Comparison of ENCODE assay signal across 9 cellular contexts in genomic region chr17:58755269-58755576, GRCh38. TPM values are rescaled to one million over a fixed set of nuclear protein-coding genes. Genes with fewer than 3 reads are reported as not detected.
DNase-seq lines count a peak whose midpoint lies in the region; ATAC-seq and TF ChIP-seq lines count a peak whose summit lies in the region.
"Had no signal": no experiment of that assay in that cellular context is flagged by ENCODE, and none has a peak within 500 bp of the region (broad histone marks: within the 10 kb centered on the region; RNA-seq: fewer than 3 reads in every experiment).

No MANE protein-coding gene starts in this region.

- peak overlapping the region; percentile 57 for H3K4me3 ChIP-seq in kidney epithelial cell (ENCODE audit: low read depth, low read length)
- peak overlapping the region; percentile 62 for H3K4me3 ChIP-seq in thymus (ENCODE audit: low read length)

- H3K4me3 Mint-ChIP-seq in activated naive CD4-positive, alpha-beta T cell treated with anti-CD3 and anti-CD28 coated beads, Interleukin-2, amount 50 U/mL, for 24 hours: peak overlapping the region; percentile 85
- peak overlapping the region; percentile 63 for H3K4me3 Mint-ChIP-seq in activated T-helper 17 cell treated with anti-CD3 and anti-CD28 coated beads, Interleukin-2, amount 50 U/mL, for 72 hours

- H3K36me3 Mint-ChIP-seq in activated naive CD4-positive, alpha-beta T cell treated with anti-CD3 and anti-CD28 coated beads, Interleukin-2, amount 50 U/mL, for 24 hours: peaks cover 3% of the 10 kb centered on the region
- peaks cover 6% of the 10 kb centered on the region for H3K36me3 Mint-ChIP-seq in activated T-helper 17 cell treated with anti-CD3 and anti-CD28 coated beads, Interleukin-2, amount 50 U/mL, for 72 hours (ENCODE audit: low read depth)

- H3K4me1 Mint-ChIP-seq in activated naive CD4-positive, alpha-beta T cell treated with anti-CD3 and anti-CD28 coated beads, Interleukin-2, amount 50 U/mL, for 24 hours: peaks cover 13% of the 10 kb centered on the region
- peaks cover 7% of the 10 kb centered on the region for H3K4me1 Mint-ChIP-seq in activated T-helper 17 cell treated with anti-CD3 and anti-CD28 coated beads, Interleukin-2, amount 50 U/mL, for 72 hours

- peak; percentile 14 for ATAC-seq in activated T-helper 17 cell treated with anti-CD3 and anti-CD28 coated beads, Interleukin-2, amount 50 U/mL, for 72 hours (replicated peaks)
- ATAC-seq in GM19035 (IDR thresholded peaks at IDR 0.05; ENCODE audit: unreplicated experiment): no peak
- no peak for ATAC-seq in HG03354 (IDR thresholded peaks at IDR 0.05; ENCODE audit: poor library complexity, severe bottlenecking, unreplicated experiment)

- H3K27ac Mint-ChIP-seq in activated naive CD4-positive, alpha-beta T cell treated with anti-CD3 and anti-CD28 coated beads, Interleukin-2, amount 50 U/mL, for 24 hours: no peak overlapping the region
- H3K27ac Mint-ChIP-seq in activated T-helper 17 cell treated with anti-CD3 and anti-CD28 coated beads, Interleukin-2, amount 50 U/mL, for 72 hours: no peak overlapping the region

- WGBS in thymus: 49% methylated on average over 2 of the region's 2 CpGs

- peaks cover 3% of the 10 kb centered on the region for H3K27me3 ChIP-seq in kidney epithelial cell (ENCODE audit: control insufficient read depth, insufficient read depth, low read length)
- H3K27me3 ChIP-seq in thymus (ENCODE audit: control insufficient read depth, insufficient read depth): peaks cover 16% of the 10 kb centered on the region

- H3K27ac ChIP-seq in thymus (ENCODE audit: low read depth): no peak overlapping the region

- peaks cover 32% of the 10 kb centered on the region for H3K27me3 Mint-ChIP-seq in activated naive CD4-positive, alpha-beta T cell treated with anti-CD3 and anti-CD28 coated beads, Interleukin-2, amount 50 U/mL, for 24 hours
- peaks cover 35% of the 10 kb centered on the region for H3K27me3 Mint-ChIP-seq in activated T-helper 17 cell treated with anti-CD3 and anti-CD28 coated beads, Interleukin-2, amount 50 U/mL, for 72 hours

- TF ChIP-seq CTCF in kidney epithelial cell (IDR thresholded peaks at IDR 0.05; ENCODE audit: insufficient read depth, low read length, poor library complexity, severe bottlenecking): no peak

- H3K36me3 ChIP-seq in kidney epithelial cell (ENCODE audit: control insufficient read depth, insufficient read depth, low read length): no peaks in the 10 kb centered on the region
- no peaks in the 10 kb centered on the region for H3K36me3 ChIP-seq in thymus (ENCODE audit: control insufficient read depth, insufficient read depth)

- no peak for DNase-seq in activated naive CD4-positive, alpha-beta T cell (lab: John Stamatoyannopoulos, UW)
- DNase-seq in kidney epithelial cell (ENCODE audit: low read depth): no peak
- DNase-seq in HCEC 1CT: no peak
- DNase-seq: DND-41 had no signal

- H3K9me3 Mint-ChIP-seq in activated naive CD4-positive, alpha-beta T cell treated with anti-CD3 and anti-CD28 coated beads, Interleukin-2, amount 50 U/mL, for 24 hours: no peaks in the 10 kb centered on the region
- no peaks in the 10 kb centered on the region for H3K9me3 Mint-ChIP-seq in activated T-helper 17 cell treated with anti-CD3 and anti-CD28 coated beads, Interleukin-2, amount 50 U/mL, for 72 hours

- H3K4me1 ChIP-seq in thymus (ENCODE audit: control insufficient read depth, insufficient read depth, low read length): peaks cover 16% of the 10 kb centered on the region

- no peaks in the 10 kb centered on the region for H3K9me3 ChIP-seq in thymus (ENCODE audit: control insufficient read depth)

RNA-seq across cellular contexts. Expression of gene PPM1E, which starts 0.4 kb away (rescaled TPM):
- under 1 TPM; 0.08 to 0.17 TPM for total RNA-seq in activated T-helper 17 cell treated with anti-CD3 and anti-CD28 coated beads, Interleukin-2, amount 50 U/mL, for 72 hours
- 2.4 and 2.7 TPM in 2 replicates for total RNA-seq in kidney epithelial cell
- 0.30 TPM for polyA plus RNA-seq in thymus
